ENCODE assay signal across 8 cellular contexts in genomic region chr15:85233791-85234325, GRCh38.
DNase-seq lines count a peak whose midpoint lies in the region; ATAC-seq and TF ChIP-seq lines count a peak whose summit lies in the region.
"Not testable (repeated sequence)": the region's sequence is repeated elsewhere in the genome, so short reads cannot be mapped to it uniquely, and the experiment has no call there.

No MANE protein-coding gene starts in this region.

- not testable (repeated sequence) for H4K12ac ChIP-seq in trophoblast cell (ENCODE audit: low read depth, low read length)

- not testable (repeated sequence) for DNase-seq in WERI-Rb-1; brain microvascular endothelial cell; fibroblast of villous mesenchyme (ENCODE audit: low read depth); trophoblast cell; tibial artery
- DNase-seq in left lung, result peak in 1 of 2 donors; percentile 39

- not testable (repeated sequence) for H3K4me1 ChIP-seq in BLaER1; HUES48 (ENCODE audit: control insufficient read depth, insufficient read depth, low read length); left lung; trophoblast cell (ENCODE audit: control insufficient read depth in 1 of 2, insufficient read depth in 2 of 2, low read length in 2 of 2); tibial artery

- intact Hi-C loops in left lung (cut with DNase I); tibial artery (cut with DNase I; ENCODE audit: low total_unique reads): not testable (repeated sequence)

- H2BK12ac ChIP-seq in trophoblast cell (ENCODE audit: low read length), result not testable (repeated sequence)

- not testable (repeated sequence) for H2AFZ ChIP-seq in trophoblast cell (ENCODE audit: insufficient read depth, low read length, poor library complexity)

- H3K18ac ChIP-seq in trophoblast cell (ENCODE audit: low read length), result not testable (repeated sequence)

- peak overlapping the region; percentile 42; the same call in 1 of the 2 replicates for H3K4me2 ChIP-seq in BLaER1
- H3K4me2 ChIP-seq in trophoblast cell (ENCODE audit: low read length), result peak overlapping the region; percentile 41

- not testable (repeated sequence) for H3K4ac ChIP-seq in trophoblast cell (ENCODE audit: low read depth, low read length)

- H2BK5ac ChIP-seq in trophoblast cell (ENCODE audit: low read depth, low read length, poor library complexity), result not testable (repeated sequence)

- H3K23ac ChIP-seq in trophoblast cell (ENCODE audit: low read length), result not testable (repeated sequence)

- not testable (repeated sequence) for H3K14ac ChIP-seq in trophoblast cell (ENCODE audit: low read length)

- not testable (repeated sequence) for H4K8ac ChIP-seq in trophoblast cell (ENCODE audit: low read depth, low read length)

- not testable (repeated sequence) for ATAC-seq in left lung

- not testable (repeated sequence) for H3K36me3 ChIP-seq in BLaER1; HUES48 (ENCODE audit: control insufficient read depth, insufficient read depth, low read length); WERI-Rb-1; brain microvascular endothelial cell (replicated peaks); left lung; trophoblast cell (ENCODE audit: control insufficient read depth in 1 of 2, insufficient read depth in 2 of 2, low read length in 2 of 2); tibial artery

- H3K4me3 ChIP-seq in BLaER1, result peak overlapping the region; percentile 67
- H3K4me3 ChIP-seq in HUES48 (ENCODE audit: low read depth, low read length), result peak overlapping the region; percentile 44; the same call in 1 of the 2 replicates
- peak overlapping the region; percentile 36 for H3K4me3 ChIP-seq in WERI-Rb-1 (ENCODE audit: low read depth, low read length)
- peak overlapping the region; percentile 24 for H3K4me3 ChIP-seq in brain microvascular endothelial cell (ENCODE audit: low read depth, low read length)
- H3K4me3 ChIP-seq in fibroblast of villous mesenchyme (ENCODE audit: low read depth, low read length), result peak overlapping the region; percentile 23
- peak overlapping the region; percentile 19 to 34 for H3K4me3 ChIP-seq in left lung
- H3K4me3 ChIP-seq in trophoblast cell (ENCODE audit: low read depth, low read length), result peak overlapping the region; percentile 75
- peak overlapping the region; percentile 41 to 52 for H3K4me3 ChIP-seq in tibial artery

- WGBS in trophoblast cell (ENCODE audit: extremely low coverage, insufficient coverage, insufficient read length), result no CpG with 5 or more reads among the region's 62 CpGs

- H3K9me3 ChIP-seq in BLaER1; HUES48 (ENCODE audit: control insufficient read depth, insufficient read depth, low read length); WERI-Rb-1 (ENCODE audit: severe bottlenecking); left lung; trophoblast cell (ENCODE audit: insufficient read depth, low read depth, low read length); tibial artery: not testable (repeated sequence)

- H4K20me1 ChIP-seq in BLaER1, result not testable (repeated sequence)

- not testable (repeated sequence) for H3K79me1 ChIP-seq in trophoblast cell (ENCODE audit: low read length)

- TF ChIP-seq CTCF in WERI-Rb-1 (IDR thresholded peaks at IDR 0.05; ENCODE audit: low read depth, low read length); brain microvascular endothelial cell (IDR thresholded peaks at IDR 0.05; ENCODE audit: low read depth, low read length, missing control alignments); fibroblast of villous mesenchyme (IDR thresholded peaks at IDR 0.05; ENCODE audit: insufficient read depth, low read depth, low read length); left lung (IDR thresholded peaks at IDR 0.05); tibial artery (IDR thresholded peaks at IDR 0.05): not testable (repeated sequence)

- H3K27ac ChIP-seq in BLaER1; HUES48 (ENCODE audit: low read depth, low read length); WERI-Rb-1; brain microvascular endothelial cell; left lung; trophoblast cell (ENCODE audit: low read depth, low read length); tibial artery: not testable (repeated sequence)

- H3K9ac ChIP-seq in BLaER1; HUES48 (ENCODE audit: low read depth, low read length); trophoblast cell (ENCODE audit: low read length): not testable (repeated sequence)

- not testable (repeated sequence) for H3K27me3 ChIP-seq in BLaER1; HUES48 (ENCODE audit: control insufficient read depth, insufficient read depth, low read length); WERI-Rb-1 (ENCODE audit: insufficient read depth, low read depth, severe bottlenecking); brain microvascular endothelial cell (replicated peaks); left lung; trophoblast cell (ENCODE audit: insufficient read depth, low read length); tibial artery

- H2BK120ac ChIP-seq in trophoblast cell (ENCODE audit: insufficient read depth, low read length, poor library complexity), result not testable (repeated sequence)

- H2AK5ac ChIP-seq in trophoblast cell (ENCODE audit: low read length), result not testable (repeated sequence)

- not testable (repeated sequence) for H4K91ac ChIP-seq in trophoblast cell (ENCODE audit: low read depth, low read length)

- H3K79me2 ChIP-seq in trophoblast cell (ENCODE audit: control insufficient read depth, insufficient read depth, low read length, poor library complexity), result not testable (repeated sequence)

- in situ Hi-C loops in brain microvascular endothelial cell (cut with HindIII; ENCODE audit: low pct_ligation_motif_present, low sequenced_read_pairs), result not testable (repeated sequence)

Comparison
In these comparisons a context has a peak if more than half of its experiments do, and no peak if none do; other contexts are left out.
1. H3K4me3 ChIP-seq: peak in every context shown above with its lines; median percentile 75 in trophoblast cell; 67 in BLaER1; 46 in tibial artery; 44 in HUES48; 36 in WERI-Rb-1; 26 in left lung; 24 in brain microvascular endothelial cell; 23 in fibroblast of villous mesenchyme.